In genomic region chr3:139540686-139541085, GRCh38 we compare ENCODE assay signal across 11 cellular contexts. TPM values are rescaled to one million over a fixed set of nuclear protein-coding genes. Genes with fewer than 3 reads are reported as not detected.
DNase-seq lines count a peak whose midpoint lies in the region; ATAC-seq and TF ChIP-seq lines count a peak whose summit lies in the region.
"Had no signal": no experiment of that assay in that cellular context is flagged by ENCODE, and none has a peak within 500 bp of the region (broad histone marks: within the 10 kb centered on the region; RNA-seq: fewer than 3 reads in every experiment).

No MANE protein-coding gene starts in this region.

- H3K27ac ChIP-seq in A673 (ENCODE audit: low read depth, low read length, poor library complexity, severe bottlenecking) (no peak overlapping the region), layer of hippocampus (ENCODE audit: low read depth, low read length) (peak overlapping the region; percentile 48), thyroid gland (no peak overlapping the region)

- no peak overlapping the region for H3K27ac Mint-ChIP-seq in activated T-helper 1 cell treated with anti-CD3 and anti-CD28 coated beads, Interleukin-12 subunit alpha, Interleukin-12 subunit beta, Interleukin-2, Interleukin-4 antibody, amounts not matched to agents 30 ng/mL and 10 ng/mL and 1 ng/mL, durations not matched to agents 14 hours and 24 hours and 36 hours
- no peak overlapping the region for H3K27ac Mint-ChIP-seq in activated CD4-positive, alpha-beta T cell treated with anti-CD3 and anti-CD28 coated beads, Interleukin-2, amount 10 ng/mL, durations not matched to agents 7 days and 5 days
- H3K27ac Mint-ChIP-seq: activated T-helper 17 cell treated with anti-CD3 and anti-CD28 coated beads, Interleukin-2, amount 50 U/mL, for 72 hours; HFFc6 had no signal

- POLR2A ChIA-PET in A673 (lab: Charles Lee; ENCODE audit: low non-redundant PET) = no interaction called here
- POLR2A ChIA-PET in activated CD4-positive, alpha-beta T cell treated with anti-CD3 and anti-CD28 coated beads, Interleukin-2, amount 10 ng/mL, durations not matched to agents 7 days and 5 days (lab: Charles Lee) = no interaction called here

- H3K4me1 ChIP-seq in A673 (ENCODE audit: insufficient read depth, low read length, poor library complexity, severe bottlenecking) = peaks cover 33% of the 10 kb centered on the region
- H3K4me1 ChIP-seq in thyroid gland = peaks cover 4 to 13% of the 10 kb centered on the region in 2 donors

- CTCF ChIA-PET in A673 (lab: Charles Lee) = no interaction called here
- CTCF ChIA-PET in activated CD4-positive, alpha-beta T cell treated with anti-CD3 and anti-CD28 coated beads, Interleukin-2, amount 10 ng/mL, durations not matched to agents 7 days and 5 days (lab: Charles Lee) = no interaction called here

- H3K9me3 ChIP-seq in A673 (ENCODE audit: low read depth, low read length, poor library complexity, severe bottlenecking) (no peaks in the 10 kb centered on the region), thyroid gland (no peaks in the 10 kb centered on the region)

- peaks cover 42% of the 10 kb centered on the region for H3K27me3 Mint-ChIP-seq in activated T-helper 1 cell treated with anti-CD3 and anti-CD28 coated beads, Interleukin-12 subunit alpha, Interleukin-12 subunit beta, Interleukin-2, Interleukin-4 antibody, amounts not matched to agents 30 ng/mL and 10 ng/mL and 1 ng/mL, durations not matched to agents 14 hours and 24 hours and 36 hours (ENCODE audit: insufficient read depth)
- H3K27me3 Mint-ChIP-seq in activated CD4-positive, alpha-beta T cell treated with anti-CD3 and anti-CD28 coated beads, Interleukin-2, amount 10 ng/mL, durations not matched to agents 7 days and 5 days = peaks cover 58% of the 10 kb centered on the region

- H3K4me3 ChIP-seq in A673 (ENCODE audit: low read depth, low read length, poor library complexity, severe bottlenecking) (peak overlapping the region; percentile 54), H7 (ENCODE audit: insufficient read depth, low read depth, low read length) (no peak overlapping the region), thyroid gland (replicated peaks in 1 of 3) (no peak overlapping the region)

- no peaks in the 10 kb centered on the region for H3K36me3 ChIP-seq in A673 (ENCODE audit: insufficient read depth, low read length, poor library complexity, severe bottlenecking)
- H3K36me3 ChIP-seq in H7 (replicated peaks; ENCODE audit: control insufficient read depth, insufficient read depth, low read length) = no peaks in the 10 kb centered on the region
- H3K36me3 ChIP-seq in thyroid gland = no peaks in the 10 kb centered on the region

- H3K9me3 Mint-ChIP-seq in activated T-helper 1 cell treated with anti-CD3 and anti-CD28 coated beads, Interleukin-12 subunit alpha, Interleukin-12 subunit beta, Interleukin-2, Interleukin-4 antibody, amounts not matched to agents 30 ng/mL and 10 ng/mL and 1 ng/mL, durations not matched to agents 14 hours and 24 hours and 36 hours = no peaks in the 10 kb centered on the region
- no peaks in the 10 kb centered on the region for H3K9me3 Mint-ChIP-seq in activated CD4-positive, alpha-beta T cell treated with anti-CD3 and anti-CD28 coated beads, Interleukin-2, amount 10 ng/mL, durations not matched to agents 7 days and 5 days
- H3K9me3 Mint-ChIP-seq: activated T-helper 17 cell treated with anti-CD3 and anti-CD28 coated beads, Interleukin-2, amount 50 U/mL, for 72 hours had no signal

- peak; percentile 39 for DNase-seq in A673 (ENCODE audit: low spot score)
- peak; percentile 35 for DNase-seq in H7
- DNase-seq in activated T-helper 1 cell treated with anti-CD3 and anti-CD28 coated beads, Interleukin-12 subunit alpha, Interleukin-12 subunit beta, Interleukin-2, Interleukin-4 antibody, amounts not matched to agents 30 ng/mL and 10 ng/mL and 1 ng/mL, durations not matched to agents 14 hours and 24 hours and 36 hours (ENCODE audit: low spot score) = no peak
- no peak for DNase-seq in hippocampal formation (lab: John Stamatoyannopoulos, UW)
- no peak for DNase-seq in activated CD4-positive, alpha-beta T cell treated with anti-CD3 and anti-CD28 coated beads, Interleukin-2, amount 10 ng/mL, durations not matched to agents 7 days and 5 days
- no peak for DNase-seq in thyroid gland
- DNase-seq: HFFc6, NCI-H1105 treated with DMSO at 0.1 percent for 48 hours had no signal

- TF ChIP-seq POLR2A in thyroid gland (IDR thresholded peaks at IDR 0.05) = no peak

- peak overlapping the region; percentile 45 for H3K4me3 Mint-ChIP-seq in activated T-helper 1 cell treated with anti-CD3 and anti-CD28 coated beads, Interleukin-12 subunit alpha, Interleukin-12 subunit beta, Interleukin-2, Interleukin-4 antibody, amounts not matched to agents 30 ng/mL and 10 ng/mL and 1 ng/mL, durations not matched to agents 14 hours and 24 hours and 36 hours
- no peak overlapping the region for H3K4me3 Mint-ChIP-seq in activated CD4-positive, alpha-beta T cell treated with anti-CD3 and anti-CD28 coated beads, Interleukin-2, amount 10 ng/mL, durations not matched to agents 7 days and 5 days
- H3K4me3 Mint-ChIP-seq: activated T-helper 17 cell treated with anti-CD3 and anti-CD28 coated beads, Interleukin-2, amount 50 U/mL, for 72 hours; HFFc6 had no signal

- intact Hi-C loops in A673 (cut with micrococcal nuclease; ENCODE audit: unreplicated experiment) = no loop called here
- intact Hi-C loops in activated T-helper 1 cell treated with anti-CD3 and anti-CD28 coated beads, Interleukin-12 subunit alpha, Interleukin-12 subunit beta, Interleukin-2, Interleukin-4 antibody, amounts not matched to agents 30 ng/mL and 10 ng/mL and 1 ng/mL, durations not matched to agents 14 hours and 24 hours and 36 hours (cut with micrococcal nuclease) = no loop called here
- intact Hi-C loops in thyroid gland (cut with DNase I) = no loop called here

- peaks cover 20% of the 10 kb centered on the region for H3K4me1 Mint-ChIP-seq in activated T-helper 1 cell treated with anti-CD3 and anti-CD28 coated beads, Interleukin-12 subunit alpha, Interleukin-12 subunit beta, Interleukin-2, Interleukin-4 antibody, amounts not matched to agents 30 ng/mL and 10 ng/mL and 1 ng/mL, durations not matched to agents 14 hours and 24 hours and 36 hours (ENCODE audit: low read depth)
- H3K4me1 Mint-ChIP-seq in activated CD4-positive, alpha-beta T cell treated with anti-CD3 and anti-CD28 coated beads, Interleukin-2, amount 10 ng/mL, durations not matched to agents 7 days and 5 days = peaks cover 20% of the 10 kb centered on the region
- H3K4me1 Mint-ChIP-seq: activated T-helper 17 cell treated with anti-CD3 and anti-CD28 coated beads, Interleukin-2, amount 50 U/mL, for 72 hours had no signal

- no peaks in the 10 kb centered on the region for H3K36me3 Mint-ChIP-seq in activated T-helper 1 cell treated with anti-CD3 and anti-CD28 coated beads, Interleukin-12 subunit alpha, Interleukin-12 subunit beta, Interleukin-2, Interleukin-4 antibody, amounts not matched to agents 30 ng/mL and 10 ng/mL and 1 ng/mL, durations not matched to agents 14 hours and 24 hours and 36 hours (ENCODE audit: low read depth)
- H3K36me3 Mint-ChIP-seq in activated CD4-positive, alpha-beta T cell treated with anti-CD3 and anti-CD28 coated beads, Interleukin-2, amount 10 ng/mL, durations not matched to agents 7 days and 5 days (ENCODE audit: low read depth) = no peaks in the 10 kb centered on the region

- TF ChIP-seq CTCF in A673 (conservative IDR thresholded peaks at IDR 0.05; ENCODE audit: low read depth, low read length) = no peak
- TF ChIP-seq CTCF in thyroid gland (IDR thresholded peaks at IDR 0.05) = no peak

- 93 to 96% methylated on average over 3 of the region's 3 CpGs for WGBS in thyroid gland, 2 donors

- H3K27me3 ChIP-seq in A673 (replicated peaks; ENCODE audit: insufficient read depth, low read depth, low read length, poor library complexity) (no peaks in the 10 kb centered on the region), H7 (ENCODE audit: control insufficient read depth, insufficient read depth, low read length) (peaks cover 12% of the 10 kb centered on the region; the same call in 1 of the 2 replicates), layer of hippocampus (ENCODE audit: control insufficient read depth, insufficient read depth, low read length) (no peaks in the 10 kb centered on the region), thyroid gland (no peaks in the 10 kb centered on the region)

- ATAC-seq in HG02852 (IDR thresholded peaks at IDR 0.05; ENCODE audit: unreplicated experiment) = no peak
- ATAC-seq: activated T-helper 17 cell treated with anti-CD3 and anti-CD28 coated beads, Interleukin-2, amount 50 U/mL, for 72 hours had no signal

- no TSS peak for BruUV-seq in A673 (replicated peaks; lab: Mats Ljungman, UMichigan)

RNA-seq across cellular contexts. Expression of gene RBP1, which starts 1.1 kb away (rescaled TPM):
- total RNA-seq in A673 (2021) = 45.4 and 49.9 TPM in 2 replicates
- total RNA-seq in H7 (2014; rRNA removed; shearing (Covaris generic)) = 24.9 and 35.1 TPM in 2 replicates
- not detected in 2 replicates for total RNA-seq in activated T-helper 1 cell treated with anti-CD3 and anti-CD28 coated beads, Interleukin-12 subunit alpha, Interleukin-12 subunit beta, Interleukin-2, Interleukin-4 antibody, amounts not matched to agents 30 ng/mL and 10 ng/mL and 1 ng/mL, durations not matched to agents 14 hours and 24 hours and 36 hours
- total RNA-seq in activated CD4-positive, alpha-beta T cell treated with anti-CD3 and anti-CD28 coated beads, Interleukin-2, amount 10 ng/mL, durations not matched to agents 7 days and 5 days = not detected
- total RNA-seq in thyroid gland = 1 to 10 TPM; 4.0 to 7.1 (median 5.3) TPM
- total RNA-seq: activated T-helper 17 cell treated with anti-CD3 and anti-CD28 coated beads, Interleukin-2, amount 50 U/mL, for 72 hours; HFFc6 had no signal

Comparison
In these comparisons a context has a peak if more than half of its experiments do, and no peak if none do; other contexts are left out.
1. DNase-seq: peak in A673 (single experiment) and H7 (single experiment); none in activated T-helper 1 cell treated with anti-CD3 and anti-CD28 coated beads, Interleukin-12 subunit alpha, Interleukin-12 subunit beta, Interleukin-2, Interleukin-4 antibody, amounts not matched to agents 30 ng/mL and 10 ng/mL and 1 ng/mL, durations not matched to agents 14 hours and 24 hours and 36 hours (single experiment), hippocampal formation (0 of 2), activated CD4-positive, alpha-beta T cell treated with anti-CD3 and anti-CD28 coated beads, Interleukin-2, amount 10 ng/mL, durations not matched to agents 7 days and 5 days (single experiment) and thyroid gland (0 of 2).